In the genomic region with DNA sequence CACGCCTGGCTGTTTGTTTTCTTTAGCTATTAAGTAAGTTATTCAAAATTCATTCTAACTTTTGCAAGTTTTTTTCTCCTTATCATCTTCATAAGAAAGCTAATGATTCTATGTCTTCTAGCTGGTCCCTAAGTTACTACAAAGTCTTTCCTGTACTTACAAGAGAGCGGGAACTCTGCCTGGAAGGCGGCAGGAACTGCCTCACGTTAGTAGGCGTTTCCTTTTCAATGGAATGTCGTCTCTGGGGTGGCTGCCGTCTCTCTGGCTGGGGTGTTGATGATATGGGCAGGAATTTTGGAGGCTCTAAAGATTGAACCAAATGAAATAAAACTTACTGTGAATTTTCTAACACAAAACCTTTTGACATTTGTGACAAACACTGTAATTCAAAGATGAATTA, we compare ENCODE assay signal across 22 cellular contexts. TPM values are rescaled to one million over a fixed set of nuclear protein-coding genes. Genes with fewer than 3 reads are reported as not detected.
"Had no signal": no experiment of that assay in that cellular context is flagged by ENCODE, and none has a peak within 500 bp of the region (broad histone marks: within the 10 kb centered on the region; RNA-seq: fewer than 3 reads in every experiment).

No MANE protein-coding gene starts in this region.

- DNase-seq: central memory CD4-positive, alpha-beta T cell; cortex of kidney; effector memory CD4-positive, alpha-beta T cell; erythroblast; foreskin melanocyte; heart right ventricle; hypothalamus; islet precursor cell; left lung; naive thymus-derived CD4-positive, alpha-beta T cell; nephron progenitor cell; psoas muscle; retina; small intestine; stimulated activated CD4-positive, alpha-beta T cell treated with anti-CD3 and anti-CD28 coated beads, Interleukin-12 subunit alpha, Interleukin-12 subunit beta, amount 100 ng/mL, for 4 hours; stimulated activated naive CD4-positive, alpha-beta T cell; stomach; substantia nigra; transverse colon had no signal

- H3K9me3 Mint-ChIP-seq: naive thymus-derived CD4-positive, alpha-beta T cell; nephron progenitor cell had no signal

- H3K4me1 Mint-ChIP-seq: naive thymus-derived CD4-positive, alpha-beta T cell had no signal

- H3K4me3 Mint-ChIP-seq: naive thymus-derived CD4-positive, alpha-beta T cell; nephron progenitor cell had no signal

- ATAC-seq: left lung; naive thymus-derived CD4-positive, alpha-beta T cell; psoas muscle had no signal

- H3K36me3 ChIP-seq: transverse colon had no signal

- H3K36me3 Mint-ChIP-seq: naive thymus-derived CD4-positive, alpha-beta T cell had no signal

- H3K27me3 ChIP-seq: heart right ventricle, left lung, stomach, transverse colon had no signal

- H3K9me3 ChIP-seq: heart right ventricle, left lung, psoas muscle, stomach, thoracic aorta, transverse colon had no signal

- FAIRE-seq: small intestine had no signal

- H3K27ac ChIP-seq: heart right ventricle, left lung, psoas muscle, stomach, thoracic aorta, transverse colon had no signal

- H3K4me3 ChIP-seq: heart right ventricle, left lung, lung, psoas muscle, stomach, thoracic aorta, transverse colon had no signal

- H3K4me1 ChIP-seq: left lung, psoas muscle, stomach, transverse colon had no signal

- H3K27ac Mint-ChIP-seq: naive thymus-derived CD4-positive, alpha-beta T cell; nephron progenitor cell had no signal

RNA-seq across cellular contexts. Expression of a gene that starts 55.5 kb away (rescaled TPM):
- total RNA-seq: mononuclear cell had no signal
- polyA plus RNA-seq: naive thymus-derived CD4-positive, alpha-beta T cell had no signal
